Comparison of ENCODE assay signal across 1 cellular context in the genomic region with DNA sequence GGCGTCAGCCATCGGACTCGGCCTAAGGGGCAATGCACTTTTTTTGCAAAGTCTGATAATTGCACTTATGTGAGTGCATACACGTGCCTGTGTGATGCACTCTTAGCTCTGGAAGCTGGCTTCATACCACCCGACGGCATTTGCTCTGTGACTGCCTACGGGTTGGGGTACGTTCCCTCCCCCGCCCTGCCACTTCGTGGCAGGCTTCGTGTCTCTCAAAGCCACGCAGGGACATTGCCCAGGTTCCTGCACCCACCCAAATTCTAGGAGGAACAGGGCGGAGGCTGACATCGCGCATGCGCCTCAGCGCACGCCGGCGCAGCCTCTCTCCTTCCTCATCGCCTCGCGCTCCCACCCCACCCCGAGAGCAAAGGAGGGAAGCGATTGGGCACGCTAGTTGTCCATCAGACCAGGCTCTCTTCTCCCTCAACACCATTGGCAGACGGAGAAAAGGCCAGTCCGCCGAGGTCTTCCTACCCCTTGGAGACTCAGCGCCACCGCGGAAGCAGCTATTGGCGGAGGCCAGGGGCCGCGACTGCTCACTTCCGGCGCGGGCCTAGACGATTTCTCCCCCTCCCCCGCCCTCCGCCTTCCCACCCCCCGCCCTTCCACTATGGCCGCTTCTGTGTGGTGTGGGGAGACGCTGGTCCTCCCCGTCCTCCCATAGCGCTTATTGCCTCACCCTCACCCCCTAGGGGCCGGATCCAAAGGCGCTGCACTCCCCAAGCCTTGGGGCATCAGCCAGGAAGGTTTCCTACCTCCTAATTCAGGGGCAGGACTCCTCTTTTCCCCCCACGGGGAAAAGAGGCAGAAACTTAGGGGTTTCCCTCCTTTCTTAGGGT.
TF ChIP-seq lines count a peak whose summit lies in the region.

A gene with protein sequence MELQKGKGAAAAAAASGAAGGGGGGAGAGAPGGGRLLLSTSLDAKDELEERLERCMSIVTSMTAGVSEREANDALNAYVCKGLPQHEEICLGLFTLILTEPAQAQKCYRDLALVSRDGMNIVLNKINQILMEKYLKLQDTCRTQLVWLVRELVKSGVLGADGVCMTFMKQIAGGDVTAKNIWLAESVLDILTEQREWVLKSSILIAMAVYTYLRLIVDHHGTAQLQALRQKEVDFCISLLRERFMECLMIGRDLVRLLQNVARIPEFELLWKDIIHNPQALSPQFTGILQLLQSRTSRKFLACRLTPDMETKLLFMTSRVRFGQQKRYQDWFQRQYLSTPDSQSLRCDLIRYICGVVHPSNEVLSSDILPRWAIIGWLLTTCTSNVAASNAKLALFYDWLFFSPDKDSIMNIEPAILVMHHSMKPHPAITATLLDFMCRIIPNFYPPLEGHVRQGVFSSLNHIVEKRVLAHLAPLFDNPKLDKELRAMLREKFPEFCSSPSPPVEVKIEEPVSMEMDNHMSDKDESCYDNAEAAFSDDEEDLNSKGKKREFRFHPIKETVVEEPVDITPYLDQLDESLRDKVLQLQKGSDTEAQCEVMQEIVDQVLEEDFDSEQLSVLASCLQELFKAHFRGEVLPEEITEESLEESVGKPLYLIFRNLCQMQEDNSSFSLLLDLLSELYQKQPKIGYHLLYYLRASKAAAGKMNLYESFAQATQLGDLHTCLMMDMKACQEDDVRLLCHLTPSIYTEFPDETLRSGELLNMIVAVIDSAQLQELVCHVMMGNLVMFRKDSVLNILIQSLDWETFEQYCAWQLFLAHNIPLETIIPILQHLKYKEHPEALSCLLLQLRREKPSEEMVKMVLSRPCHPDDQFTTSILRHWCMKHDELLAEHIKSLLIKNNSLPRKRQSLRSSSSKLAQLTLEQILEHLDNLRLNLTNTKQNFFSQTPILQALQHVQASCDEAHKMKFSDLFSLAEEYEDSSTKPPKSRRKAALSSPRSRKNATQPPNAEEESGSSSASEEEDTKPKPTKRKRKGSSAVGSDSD (plus strand): TSS at position 588 of the 842 bp plus-strand sequence. CDS start 585 bp downstream, outside the sequence.

TF ChIP-seq in HEK293, 187 proteins besides CTCF, POLR2A, EP300 and RAD21 (continued from another document and continues in another):
- TF ChIP-seq, protein P1, sequence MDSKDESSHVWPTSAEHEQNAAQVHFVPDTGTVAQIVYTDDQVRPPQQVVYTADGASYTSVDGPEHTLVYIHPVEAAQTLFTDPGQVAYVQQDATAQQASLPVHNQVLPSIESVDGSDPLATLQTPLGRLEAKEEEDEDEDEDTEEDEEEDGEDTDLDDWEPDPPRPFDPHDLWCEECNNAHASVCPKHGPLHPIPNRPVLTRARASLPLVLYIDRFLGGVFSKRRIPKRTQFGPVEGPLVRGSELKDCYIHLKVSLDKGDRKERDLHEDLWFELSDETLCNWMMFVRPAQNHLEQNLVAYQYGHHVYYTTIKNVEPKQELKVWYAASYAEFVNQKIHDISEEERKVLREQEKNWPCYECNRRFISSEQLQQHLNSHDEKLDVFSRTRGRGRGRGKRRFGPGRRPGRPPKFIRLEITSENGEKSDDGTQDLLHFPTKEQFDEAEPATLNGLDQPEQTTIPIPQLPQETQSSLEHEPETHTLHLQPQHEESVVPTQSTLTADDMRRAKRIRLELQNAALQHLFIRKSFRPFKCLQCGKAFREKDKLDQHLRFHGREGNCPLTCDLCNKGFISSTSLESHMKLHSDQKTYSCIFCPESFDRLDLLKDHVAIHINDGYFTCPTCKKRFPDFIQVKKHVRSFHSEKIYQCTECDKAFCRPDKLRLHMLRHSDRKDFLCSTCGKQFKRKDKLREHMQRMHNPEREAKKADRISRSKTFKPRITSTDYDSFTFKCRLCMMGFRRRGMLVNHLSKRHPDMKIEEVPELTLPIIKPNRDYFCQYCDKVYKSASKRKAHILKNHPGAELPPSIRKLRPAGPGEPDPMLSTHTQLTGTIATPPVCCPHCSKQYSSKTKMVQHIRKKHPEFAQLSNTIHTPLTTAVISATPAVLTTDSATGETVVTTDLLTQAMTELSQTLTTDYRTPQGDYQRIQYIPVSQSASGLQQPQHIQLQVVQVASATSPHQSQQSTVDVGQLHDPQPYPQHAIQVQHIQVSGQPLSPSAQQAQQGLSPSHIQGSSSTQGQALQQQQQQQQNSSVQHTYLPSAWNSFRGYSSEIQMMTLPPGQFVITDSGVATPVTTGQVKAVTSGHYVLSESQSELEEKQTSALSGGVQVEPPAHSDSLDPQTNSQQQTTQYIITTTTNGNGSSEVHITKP (tag by site-specific recombination; IDR thresholded peaks at IDR 0.05): 0 out of 2 replicates have a peak, but pooled peaks have one; percentile 26
- no peak; the same call in 1 of the 2 replicates for TF ChIP-seq KLF7 (tag by site-specific recombination; IDR thresholded peaks at IDR 0.05; ENCODE audit: borderline replicate concordance)
- TF ChIP-seq ZNF112 (tag by site-specific recombination; IDR thresholded peaks at IDR 0.05): no peak
- TF ChIP-seq ZNF2 (tag by site-specific recombination; IDR thresholded peaks at IDR 0.05): 0 out of 2 replicates have a peak, but pooled peaks have one; percentile 42
- TF ChIP-seq ZNF561 (tag by site-specific recombination; IDR thresholded peaks at IDR 0.05; ENCODE audit: borderline replicate concordance): no peak; the same call in 1 of the 2 replicates
- TF ChIP-seq, protein P2, sequence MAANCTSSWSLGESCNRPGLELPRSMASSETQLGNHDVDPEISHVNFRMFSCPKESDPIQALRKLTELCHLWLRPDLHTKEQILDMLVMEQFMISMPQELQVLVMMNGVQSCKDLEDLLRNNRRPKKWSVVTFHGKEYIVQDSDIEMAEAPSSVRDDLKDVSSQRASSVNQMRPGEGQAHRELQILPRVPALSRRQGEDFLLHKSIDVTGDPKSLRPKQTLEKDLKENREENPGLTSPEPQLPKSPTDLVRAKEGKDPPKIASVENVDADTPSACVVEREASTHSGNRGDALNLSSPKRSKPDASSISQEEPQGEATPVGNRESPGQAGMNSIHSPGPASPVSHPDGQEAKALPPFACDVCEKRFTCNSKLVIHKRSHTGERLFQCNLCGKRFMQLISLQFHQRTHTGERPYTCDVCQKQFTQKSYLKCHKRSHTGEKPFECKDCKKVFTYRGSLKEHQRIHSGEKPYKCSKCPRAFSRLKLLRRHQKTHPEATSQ (tag by site-specific recombination; IDR thresholded peaks at IDR 0.05): no peak
- peak; percentile 80 for TF ChIP-seq ZNF335 (tag by site-specific recombination; conservative IDR thresholded peaks at IDR 0.05)
- 0 out of 2 replicates have a peak, but pooled peaks have one; percentile 0 for TF ChIP-seq GLI4 (tag by site-specific recombination; IDR thresholded peaks at IDR 0.05)
- TF ChIP-seq, protein P3, sequence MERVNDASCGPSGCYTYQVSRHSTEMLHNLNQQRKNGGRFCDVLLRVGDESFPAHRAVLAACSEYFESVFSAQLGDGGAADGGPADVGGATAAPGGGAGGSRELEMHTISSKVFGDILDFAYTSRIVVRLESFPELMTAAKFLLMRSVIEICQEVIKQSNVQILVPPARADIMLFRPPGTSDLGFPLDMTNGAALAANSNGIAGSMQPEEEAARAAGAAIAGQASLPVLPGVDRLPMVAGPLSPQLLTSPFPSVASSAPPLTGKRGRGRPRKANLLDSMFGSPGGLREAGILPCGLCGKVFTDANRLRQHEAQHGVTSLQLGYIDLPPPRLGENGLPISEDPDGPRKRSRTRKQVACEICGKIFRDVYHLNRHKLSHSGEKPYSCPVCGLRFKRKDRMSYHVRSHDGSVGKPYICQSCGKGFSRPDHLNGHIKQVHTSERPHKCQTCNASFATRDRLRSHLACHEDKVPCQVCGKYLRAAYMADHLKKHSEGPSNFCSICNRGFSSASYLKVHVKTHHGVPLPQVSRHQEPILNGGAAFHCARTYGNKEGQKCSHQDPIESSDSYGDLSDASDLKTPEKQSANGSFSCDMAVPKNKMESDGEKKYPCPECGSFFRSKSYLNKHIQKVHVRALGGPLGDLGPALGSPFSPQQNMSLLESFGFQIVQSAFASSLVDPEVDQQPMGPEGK (tag by site-specific recombination; IDR thresholded peaks at IDR 0.05): peak; percentile 26; the same call in 1 of the 2 replicates
- TF ChIP-seq, protein P4, sequence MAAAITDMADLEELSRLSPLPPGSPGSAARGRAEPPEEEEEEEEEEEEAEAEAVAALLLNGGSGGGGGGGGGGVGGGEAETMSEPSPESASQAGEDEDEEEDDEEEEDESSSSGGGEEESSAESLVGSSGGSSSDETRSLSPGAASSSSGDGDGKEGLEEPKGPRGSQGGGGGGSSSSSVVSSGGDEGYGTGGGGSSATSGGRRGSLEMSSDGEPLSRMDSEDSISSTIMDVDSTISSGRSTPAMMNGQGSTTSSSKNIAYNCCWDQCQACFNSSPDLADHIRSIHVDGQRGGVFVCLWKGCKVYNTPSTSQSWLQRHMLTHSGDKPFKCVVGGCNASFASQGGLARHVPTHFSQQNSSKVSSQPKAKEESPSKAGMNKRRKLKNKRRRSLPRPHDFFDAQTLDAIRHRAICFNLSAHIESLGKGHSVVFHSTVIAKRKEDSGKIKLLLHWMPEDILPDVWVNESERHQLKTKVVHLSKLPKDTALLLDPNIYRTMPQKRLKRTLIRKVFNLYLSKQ (tag by site-specific recombination; IDR thresholded peaks at IDR 0.05; ENCODE audit: borderline replicate concordance): no peak
- 0 out of 2 replicates have a peak, but pooled peaks have one; percentile 14 for TF ChIP-seq KLF9 (tag by site-specific recombination; IDR thresholded peaks at IDR 0.05; ENCODE audit: low read depth)
- no peak for TF ChIP-seq ZNF169 (tag by site-specific recombination; IDR thresholded peaks at IDR 0.05)
- no peak for TF ChIP-seq ZNF571 (tag by site-specific recombination; IDR thresholded peaks at IDR 0.05)
- peak; percentile 68; the same call in 1 of the 2 replicates for TF ChIP-seq ZBTB48 (tag by site-specific recombination; IDR thresholded peaks at IDR 0.05)
- TF ChIP-seq ZFHX2 (tag by site-specific recombination; conservative IDR thresholded peaks at IDR 0.05): peak; percentile 59; the same call in 1 of the 2 replicates
- TF ChIP-seq, protein P5, sequence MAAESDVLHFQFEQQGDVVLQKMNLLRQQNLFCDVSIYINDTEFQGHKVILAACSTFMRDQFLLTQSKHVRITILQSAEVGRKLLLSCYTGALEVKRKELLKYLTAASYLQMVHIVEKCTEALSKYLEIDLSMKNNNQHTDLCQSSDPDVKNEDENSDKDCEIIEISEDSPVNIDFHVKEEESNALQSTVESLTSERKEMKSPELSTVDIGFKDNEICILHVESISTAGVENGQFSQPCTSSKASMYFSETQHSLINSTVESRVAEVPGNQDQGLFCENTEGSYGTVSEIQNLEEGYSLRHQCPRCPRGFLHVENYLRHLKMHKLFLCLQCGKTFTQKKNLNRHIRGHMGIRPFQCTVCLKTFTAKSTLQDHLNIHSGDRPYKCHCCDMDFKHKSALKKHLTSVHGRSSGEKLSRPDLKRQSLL (tag by site-specific recombination; IDR thresholded peaks at IDR 0.05): no peak
- no peak for TF ChIP-seq HOXC10 (CRISPR knock-in tag; IDR thresholded peaks at IDR 0.05)
- peak; percentile 83 for TF ChIP-seq ZNF341 (tag by site-specific recombination; IDR thresholded peaks at IDR 0.05; ENCODE audit: low read depth)
- TF ChIP-seq, protein P6, sequence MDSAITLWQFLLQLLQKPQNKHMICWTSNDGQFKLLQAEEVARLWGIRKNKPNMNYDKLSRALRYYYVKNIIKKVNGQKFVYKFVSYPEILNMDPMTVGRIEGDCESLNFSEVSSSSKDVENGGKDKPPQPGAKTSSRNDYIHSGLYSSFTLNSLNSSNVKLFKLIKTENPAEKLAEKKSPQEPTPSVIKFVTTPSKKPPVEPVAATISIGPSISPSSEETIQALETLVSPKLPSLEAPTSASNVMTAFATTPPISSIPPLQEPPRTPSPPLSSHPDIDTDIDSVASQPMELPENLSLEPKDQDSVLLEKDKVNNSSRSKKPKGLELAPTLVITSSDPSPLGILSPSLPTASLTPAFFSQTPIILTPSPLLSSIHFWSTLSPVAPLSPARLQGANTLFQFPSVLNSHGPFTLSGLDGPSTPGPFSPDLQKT (IDR thresholded peaks at IDR 0.05; ENCODE audit: borderline replicate concordance, low read depth, low read length): no peak
- TF ChIP-seq ZNF610 (tag by site-specific recombination; IDR thresholded peaks at IDR 0.05; ENCODE audit: borderline replicate concordance): no peak
- TF ChIP-seq, protein P7, sequence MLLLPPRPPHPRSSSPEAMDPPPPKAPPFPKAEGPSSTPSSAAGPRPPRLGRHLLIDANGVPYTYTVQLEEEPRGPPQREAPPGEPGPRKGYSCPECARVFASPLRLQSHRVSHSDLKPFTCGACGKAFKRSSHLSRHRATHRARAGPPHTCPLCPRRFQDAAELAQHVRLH (tag by site-specific recombination; IDR thresholded peaks at IDR 0.05): 0 out of 2 replicates have a peak, but pooled peaks have one; percentile 44
- no peak for TF ChIP-seq ZNF549 (tag by site-specific recombination; IDR thresholded peaks at IDR 0.05)
- TF ChIP-seq ZNF768 (tag by site-specific recombination; IDR thresholded peaks at IDR 0.05): no peak
- TF ChIP-seq KLF1 (tag by site-specific recombination; IDR thresholded peaks at IDR 0.05): peak; percentile 69
- TF ChIP-seq GLIS1 (tag by site-specific recombination; IDR thresholded peaks at IDR 0.05): peak; percentile 89
- TF ChIP-seq, protein P8, sequence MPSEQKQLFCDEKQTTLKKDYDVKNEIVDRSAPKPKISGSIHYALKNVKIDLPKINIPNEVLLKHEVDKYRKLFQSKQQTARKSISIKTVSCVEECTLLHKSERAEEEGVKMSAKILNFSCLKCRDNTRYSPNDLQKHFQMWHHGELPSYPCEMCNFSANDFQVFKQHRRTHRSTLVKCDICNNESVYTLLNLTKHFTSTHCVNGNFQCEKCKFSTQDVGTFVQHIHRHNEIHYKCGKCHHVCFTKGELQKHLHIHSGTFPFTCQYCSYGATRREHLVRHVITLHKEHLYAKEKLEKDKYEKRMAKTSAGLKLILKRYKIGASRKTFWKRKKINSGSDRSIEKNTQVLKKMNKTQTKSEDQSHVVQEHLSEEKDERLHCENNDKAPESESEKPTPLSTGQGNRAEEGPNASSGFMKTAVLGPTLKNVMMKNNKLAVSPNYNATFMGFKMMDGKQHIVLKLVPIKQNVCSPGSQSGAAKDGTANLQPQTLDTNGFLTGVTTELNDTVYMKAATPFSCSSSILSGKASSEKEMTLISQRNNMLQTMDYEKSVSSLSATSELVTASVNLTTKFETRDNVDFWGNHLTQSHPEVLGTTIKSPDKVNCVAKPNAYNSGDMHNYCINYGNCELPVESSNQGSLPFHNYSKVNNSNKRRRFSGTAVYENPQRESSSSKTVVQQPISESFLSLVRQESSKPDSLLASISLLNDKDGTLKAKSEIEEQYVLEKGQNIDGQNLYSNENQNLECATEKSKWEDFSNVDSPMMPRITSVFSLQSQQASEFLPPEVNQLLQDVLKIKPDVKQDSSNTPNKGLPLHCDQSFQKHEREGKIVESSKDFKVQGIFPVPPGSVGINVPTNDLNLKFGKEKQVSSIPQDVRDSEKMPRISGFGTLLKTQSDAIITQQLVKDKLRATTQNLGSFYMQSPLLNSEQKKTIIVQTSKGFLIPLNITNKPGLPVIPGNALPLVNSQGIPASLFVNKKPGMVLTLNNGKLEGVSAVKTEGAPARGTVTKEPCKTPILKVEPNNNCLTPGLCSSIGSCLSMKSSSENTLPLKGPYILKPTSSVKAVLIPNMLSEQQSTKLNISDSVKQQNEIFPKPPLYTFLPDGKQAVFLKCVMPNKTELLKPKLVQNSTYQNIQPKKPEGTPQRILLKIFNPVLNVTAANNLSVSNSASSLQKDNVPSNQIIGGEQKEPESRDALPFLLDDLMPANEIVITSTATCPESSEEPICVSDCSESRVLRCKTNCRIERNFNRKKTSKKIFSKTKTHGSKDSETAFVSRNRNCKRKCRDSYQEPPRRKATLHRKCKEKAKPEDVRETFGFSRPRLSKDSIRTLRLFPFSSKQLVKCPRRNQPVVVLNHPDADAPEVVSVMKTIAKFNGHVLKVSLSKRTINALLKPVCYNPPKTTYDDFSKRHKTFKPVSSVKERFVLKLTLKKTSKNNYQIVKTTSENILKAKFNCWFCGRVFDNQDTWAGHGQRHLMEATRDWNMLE (tag by site-specific recombination; conservative IDR thresholded peaks at IDR 0.05; ENCODE audit: low read depth): peak; percentile 50; the same call in 1 of the 2 replicates
- 0 out of 2 replicates have a peak, but pooled peaks have one; percentile 56 for TF ChIP-seq KLF8 (tag by site-specific recombination; IDR thresholded peaks at IDR 0.05)
- no peak for TF ChIP-seq ZNF837 (tag by site-specific recombination; IDR thresholded peaks at IDR 0.05)
- TF ChIP-seq ZNF76 (tag by site-specific recombination; IDR thresholded peaks at IDR 0.05; ENCODE audit: borderline replicate concordance, low read depth): no peak; the same call in 1 of the 2 replicates
- TF ChIP-seq ZNF626 (tag by site-specific recombination; IDR thresholded peaks at IDR 0.05): no peak
